ENCODE assay signal across 26 cellular contexts in genomic region chr3:136685882-136686281, GRCh38.
"Had no signal": no experiment of that assay in that cellular context is flagged by ENCODE, and none has a peak within 500 bp of the region (broad histone marks: within the 10 kb centered on the region; RNA-seq: fewer than 3 reads in every experiment).

No MANE protein-coding gene starts in this region.

- H3K36me3 ChIP-seq: ascending aorta, cardiac muscle cell, colonic mucosa, gastrocnemius medialis, suprapubic skin, tibial artery, WERI-Rb-1 had no signal

- H3K9me3 ChIP-seq: ascending aorta, colonic mucosa, gastrocnemius medialis, suprapubic skin, tibial artery had no signal

- DNase-seq: activated CD4-positive, alpha-beta T cell treated with anti-CD3 and anti-CD28 coated beads for 48 hours; activated CD4-positive, alpha-beta T cell treated with anti-CD3 and anti-CD28 coated beads, Interleukin-2, amount 50 U/mL, for 48 hours; activated CD8-positive, alpha-beta memory T cell treated with anti-CD3 and anti-CD28 coated beads for 24 hours; activated effector memory CD4-positive, alpha-beta T cell treated with Interleukin-2 at 50 U/mL for 16 hours; activated naive CD4-positive, alpha-beta T cell treated with Interleukin-2 at 50 U/mL for 16 hours; activated naive CD8-positive, alpha-beta T cell treated with anti-CD3 and anti-CD28 coated beads for 36 hours; cerebellar nuclear complex; colonic mucosa; dorsolateral prefrontal cortex; effector memory CD4-positive, alpha-beta T cell; gastrocnemius medialis; glutamatergic neuron; left cardiac atrium; mesenchymal stem cell; naive thymus-derived CD8-positive, alpha-beta T cell; posterior cingulate gyrus; right cardiac atrium; spleen; stimulated activated naive CD4-positive, alpha-beta T cell; T1000; tibial artery; WERI-Rb-1 had no signal

- ATAC-seq: activated CD4-positive, CD25-positive, alpha-beta regulatory T cell treated with anti-CD3 and anti-CD28 coated beads, Interleukin-2, amount 50 U/mL, for 24 hours; gastrocnemius medialis; left cardiac atrium; naive thymus-derived CD8-positive, alpha-beta T cell; right cardiac atrium had no signal

- H3K4me1 ChIP-seq: ascending aorta, colonic mucosa had no signal

- H3K4me3 ChIP-seq: ascending aorta, cardiac muscle cell, colonic mucosa, dorsolateral prefrontal cortex, gastrocnemius medialis, spleen, suprapubic skin, tibial artery had no signal

- H3K27me3 ChIP-seq: ascending aorta, cardiac muscle cell, colonic mucosa, dorsolateral prefrontal cortex, gastrocnemius medialis, spleen, suprapubic skin, tibial artery had no signal

- H3K27ac ChIP-seq: ascending aorta, cardiac muscle cell, colonic mucosa, dorsolateral prefrontal cortex, gastrocnemius medialis, spleen, suprapubic skin, tibial artery, WERI-Rb-1 had no signal
